8 cellular contexts compared by ENCODE assay signal in genomic region chr2:118186858-118187254, GRCh38.
DNase-seq lines count a peak whose midpoint lies in the region; ATAC-seq and TF ChIP-seq lines count a peak whose summit lies in the region.

No MANE protein-coding gene starts in this region.

- TF ChIP-seq CTCF in AG04449 (IDR thresholded peaks at IDR 0.05; ENCODE audit: insufficient read depth, low read length, missing control alignments) (no peak), IMR-90 (conservative IDR thresholded peaks at IDR 0.05; ENCODE audit: low read depth, low read length) (no peak), nephron (IDR thresholded peaks at IDR 0.05; ENCODE audit: unreplicated experiment in 3 of 3) (no peak), GM20000 (IDR thresholded peaks at IDR 0.05; ENCODE audit: extremely low read depth, missing control alignments) (no peak)

- no peak overlapping the region for H3K56ac ChIP-seq in IMR-90 (ENCODE audit: extremely low read depth, insufficient read depth, low read length)

- POLR2A ChIA-PET in AG04449 (lab: Yijun Ruan, JAX) = interaction anchor here (0.7 kb wide), 1 partner anchor 79 kb away, joined by 3 read pairs; no protein-coding TSS in a partner anchor
- POLR2A ChIA-PET in IMR-90 (lab: Charles Lee; ENCODE audit: unreplicated experiment) = no interaction called here

- no peak for ATAC-seq in IMR-90 (ENCODE audit: low read depth)

- H3K14ac ChIP-seq in IMR-90 (replicated peaks; ENCODE audit: low read depth, low read length) = no peak overlapping the region

- H3K27me3 ChIP-seq in IMR-90 (ENCODE audit: control insufficient read depth, insufficient read depth, low read length) = no peaks in the 10 kb centered on the region

- no peaks in the 10 kb centered on the region; a peak in 1 of 4 replicates for H3K79me1 ChIP-seq in IMR-90 (ENCODE audit: low read depth in 1 of 2, low read length in 2 of 2)

- H3K23ac ChIP-seq in IMR-90 (ENCODE audit: low read depth, low read length) = no peak overlapping the region

- no peak overlapping the region for H3K27ac ChIP-seq in IMR-90 (ENCODE audit: insufficient read depth, low read length)
- peak overlapping the region; percentile 49 for H3K27ac ChIP-seq in cingulate gyrus (ENCODE audit: low read depth, low read length)

- no peak overlapping the region for H3K18ac ChIP-seq in IMR-90 (ENCODE audit: low read depth, low read length)

- H3K4me1 ChIP-seq in IMR-90 (ENCODE audit: control insufficient read depth, insufficient read depth, low read length) = no peaks in the 10 kb centered on the region

- H4K8ac ChIP-seq in IMR-90 (ENCODE audit: low read depth in 2 of 2, low read length in 2 of 2) = peak overlapping the region; percentile 78 to 99

- peaks cover 6% of the 10 kb centered on the region for H3K27me3 Mint-ChIP-seq in nephron (ENCODE audit: low read depth)

- no peak overlapping the region for H2BK5ac ChIP-seq in IMR-90 (ENCODE audit: low read depth, low read length, poor library complexity, severe bottlenecking)

- no peak overlapping the region for H2BK120ac ChIP-seq in IMR-90 (ENCODE audit: low read depth, low read length)

- H3K4me2 ChIP-seq in IMR-90 (ENCODE audit: low read depth, low read length) = no peak overlapping the region; the same call in 1 of the 2 replicates

- peak overlapping the region; percentile 76 for H4K5ac ChIP-seq in IMR-90 (ENCODE audit: low read depth, low read length)

- intact Hi-C loops in IMR-90 (cut with micrococcal nuclease) = loop anchor here (5.0 kb wide), 2 partner anchors 75 to 100 kb away; partner anchors contain the start of gene INSIG2

- no peak for TF ChIP-seq RAD21 in IMR-90 (IDR thresholded peaks at IDR 0.05; ENCODE audit: low read length)

- TF ChIP-seq POLR2A in IMR-90 (IDR thresholded peaks at IDR 0.05; ENCODE audit: low read depth, low read length) = no peak

- H4K20me1 ChIP-seq in IMR-90 (ENCODE audit: insufficient read depth, low read length) = no peaks in the 10 kb centered on the region

- peaks cover 10% of the 10 kb centered on the region for H3K4me1 Mint-ChIP-seq in nephron

- H4K91ac ChIP-seq in IMR-90 (ENCODE audit: insufficient read depth, low read depth, low read length) = peak overlapping the region; percentile 81; the same call in 1 of the 2 replicates

- H2AK9ac ChIP-seq in IMR-90 (replicated peaks; ENCODE audit: low read depth, low read length, poor library complexity) = peak overlapping the region; percentile 66

- dilution Hi-C loops in IMR-90 (cut with HindIII; ENCODE audit: low sequenced_read_pairs, unreplicated experiment) = no loop called here

- BruUV-seq in IMR-90 (replicated peaks; lab: Mats Ljungman, UMichigan) = no TSS peak

- H3K9me3 ChIP-seq in IMR-90 (ENCODE audit: control insufficient read depth, insufficient read depth, low read length) = no peaks in the 10 kb centered on the region

- H3K9ac ChIP-seq in IMR-90 (ENCODE audit: low read depth, low read length) = no peak overlapping the region

- no peaks in the 10 kb centered on the region for H3K36me3 Mint-ChIP-seq in nephron (ENCODE audit: low read depth)

- H3K4me3 ChIP-seq in AG04449 (ENCODE audit: low read depth, low read length) = peak overlapping the region; percentile 64
- peak overlapping the region; percentile 55; the same call in 1 of the 2 replicates for H3K4me3 ChIP-seq in IMR-90 (ENCODE audit: insufficient read depth, low read depth, low read length)

- WGBS in IMR-90 (ENCODE audit: extremely low coverage in 2 of 2, insufficient read length in 1 of 2), 2 experiments = no CpG with 5 or more reads among the region's 5 CpGs

- H2BK15ac ChIP-seq in IMR-90 (ENCODE audit: low read depth, low read length) = no peak overlapping the region

- in situ Hi-C loops in IMR-90 (cut with MboI; ENCODE audit: low sequenced_read_pairs) = no loop called here

- H3K36me3 ChIP-seq in IMR-90 (ENCODE audit: control insufficient read depth, insufficient read depth, low read length) = no peaks in the 10 kb centered on the region

- H3K4me3 Mint-ChIP-seq in nephron = peak overlapping the region; percentile 87 to 94 (median 91)

- 0 out of 2 replicates have a peak overlapping the region, but pooled peaks have one; percentile 80 for H3K4ac ChIP-seq in IMR-90 (ENCODE audit: low read depth, low read length)

- peak overlapping the region; percentile 91 to 96 (median 94) for H3K27ac Mint-ChIP-seq in nephron

- no peaks in the 10 kb centered on the region for H3K9me3 Mint-ChIP-seq in nephron

- DNase-seq in AG04449 (ENCODE audit: low read depth, low spot score) = no peak
- no peak for DNase-seq in IMR-90
- no peak for DNase-seq in hypothalamus (lab: John Stamatoyannopoulos, UW)
- no peak for DNase-seq in GM20000 (ENCODE audit: low spot score)
- DNase-seq in NCI-H2107 (lab: John Stamatoyannopoulos, UW) = no peak
- no peak for DNase-seq in HK-2 (ENCODE audit: unreplicated experiment)

- H2AFZ ChIP-seq in IMR-90 (replicated peaks; ENCODE audit: low read length, poor library complexity) = peak overlapping the region; percentile 92

- H2BK20ac ChIP-seq in IMR-90 (ENCODE audit: low read depth, low read length) = no peak overlapping the region

- no peaks in the 10 kb centered on the region for H3K9me1 ChIP-seq in IMR-90 (ENCODE audit: insufficient read depth, low read length)

- H2AK5ac ChIP-seq in IMR-90 (ENCODE audit: low read depth, low read length) = no peak overlapping the region

- CTCF ChIA-PET in AG04449 (lab: Yijun Ruan, JAX) = interaction anchor here (0.9 to 4.1 kb wide), 5 partner anchors 16 to 695 kb away, joined by 3 to 17 read pairs (median 4); no protein-coding TSS in a partner anchor
- CTCF ChIA-PET in IMR-90 (lab: Yijun Ruan, JAX) = no interaction called here

TF ChIP-seq in IMR-90, 13 proteins besides CTCF, POLR2A, EP300 and RAD21:
- TF ChIP-seq CEBPB (IDR thresholded peaks at IDR 0.05; ENCODE audit: low read depth, low read length) (no peak), MAZ (IDR thresholded peaks at IDR 0.05; ENCODE audit: borderline replicate concordance, low read depth, low read length) (no peak), SMC3 (IDR thresholded peaks at IDR 0.05; ENCODE audit: low read depth, low read length) (no peak), NFE2L2 (IDR thresholded peaks at IDR 0.05; ENCODE audit: low read depth, low read length) (no peak), RFX5 (IDR thresholded peaks at IDR 0.05; ENCODE audit: low read depth, low read length) (no peak), RCOR1 (IDR thresholded peaks at IDR 0.05; ENCODE audit: insufficient replicate concordance, low read length) (no peak), MXI1 (IDR thresholded peaks at IDR 0.05; ENCODE audit: borderline replicate concordance, low read depth, low read length) (no peak)
